In the genomic region with DNA sequence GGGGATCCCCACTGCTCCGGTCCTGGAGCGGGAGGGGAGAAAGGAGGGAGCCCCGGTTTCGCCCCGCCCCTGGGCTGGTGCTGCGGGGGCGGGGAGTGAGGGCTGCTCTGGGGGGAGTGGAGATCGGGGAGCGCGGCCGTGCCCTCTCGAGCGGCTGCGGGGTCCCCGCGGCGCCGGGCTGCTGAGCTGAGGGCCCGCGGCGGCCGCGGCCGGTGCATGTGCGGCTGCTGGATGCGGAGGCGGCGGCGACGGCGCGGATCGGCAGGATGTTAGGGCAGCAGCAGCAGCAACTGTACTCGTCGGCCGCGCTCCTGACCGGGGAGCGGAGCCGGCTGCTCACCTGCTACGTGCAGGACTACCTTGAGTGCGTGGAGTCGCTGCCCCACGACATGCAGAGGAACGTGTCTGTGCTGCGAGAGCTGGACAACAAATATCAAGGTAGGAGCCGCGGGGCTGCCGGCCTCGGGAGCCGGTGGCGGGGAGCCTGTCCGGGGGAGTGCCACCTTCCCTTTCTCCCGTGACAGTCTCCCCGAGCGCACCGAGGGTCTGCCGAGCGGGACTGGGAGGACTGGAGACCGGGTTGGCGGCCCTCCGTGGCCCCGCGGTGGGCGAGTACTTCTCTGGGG, we compare ENCODE assay signal across 8 cellular contexts. TPM values are rescaled to one million over a fixed set of nuclear protein-coding genes. Genes with fewer than 3 reads are reported as not detected.
DNase-seq lines count a peak whose midpoint lies in the region; ATAC-seq, FAIRE-seq and TF ChIP-seq lines count a peak whose summit lies in the region.

A gene with protein sequence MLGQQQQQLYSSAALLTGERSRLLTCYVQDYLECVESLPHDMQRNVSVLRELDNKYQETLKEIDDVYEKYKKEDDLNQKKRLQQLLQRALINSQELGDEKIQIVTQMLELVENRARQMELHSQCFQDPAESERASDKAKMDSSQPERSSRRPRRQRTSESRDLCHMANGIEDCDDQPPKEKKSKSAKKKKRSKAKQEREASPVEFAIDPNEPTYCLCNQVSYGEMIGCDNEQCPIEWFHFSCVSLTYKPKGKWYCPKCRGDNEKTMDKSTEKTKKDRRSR (plus strand): TSS at position 129 of the 626 bp plus-strand sequence. CDS start 138 bp downstream, at position 267.

- H3K4me3 ChIP-seq in A549 (peak within 1 kb of the TSS; percentile 98), HCT116 (replicated peaks in 1 of 2; ENCODE audit: low read depth in 1 of 2, low read length in 2 of 2) (peak within 1 kb of the TSS; percentile 62 to 69), thyroid gland (replicated peaks in 1 of 3) (peak within 1 kb of the TSS; percentile 84 to 97 (median 85))

- H3K4me1 Mint-ChIP-seq in T-helper 1 cell treated with Interleukin-12 subunit alpha and Interleukin-12 subunit beta and Interleukin-4 antibody, amounts not matched to agents 30 μg/mL and 1 μg/mL, for 36 hours (ENCODE audit: low read depth), result peaks cover 24% of the 10 kb centered on the region
- peaks cover 5 to 7% of the 10 kb centered on the region in 2 donors for H3K4me1 Mint-ChIP-seq in effector memory CD8-positive, alpha-beta T cell (ENCODE audit: low read depth in 2 of 2)

- H2AFZ ChIP-seq in HCT116 (ENCODE audit: low read depth, low read length, poor library complexity, severe bottlenecking), result no peak within 1 kb of the TSS

- TF ChIP-seq CTCF in A549 (IDR thresholded peaks at IDR 0.05), result no peak
- TF ChIP-seq CTCF in HCT116 (IDR thresholded peaks at IDR 0.05 in 2 of 3, conservative IDR thresholded peaks at IDR 0.05 in 1 of 3; ENCODE audit: borderline replicate concordance in 1 of 3, insufficient read depth in 1 of 3, low read depth in 2 of 3, low read length in 2 of 3), result no peak
- no peak for TF ChIP-seq CTCF in thyroid gland (IDR thresholded peaks at IDR 0.05)

- POLR2A ChIA-PET in A549 (lab: Yijun Ruan, JAX), result interaction anchor here (0.8 to 1.4 kb wide), 2 partner anchors 60 to 61 kb away, joined by 3 read pairs; partner anchors contain the start of gene CDKN2AIP
- POLR2A ChIA-PET in HCT116 (lab: Charles Lee), result no interaction called here

- H3K27me3 Mint-ChIP-seq in T-helper 1 cell treated with Interleukin-12 subunit alpha and Interleukin-12 subunit beta and Interleukin-4 antibody, amounts not matched to agents 30 μg/mL and 1 μg/mL, for 36 hours (ENCODE audit: low read depth), result no peaks in the 10 kb centered on the region
- H3K27me3 Mint-ChIP-seq in effector memory CD8-positive, alpha-beta T cell, result no peaks in the 10 kb centered on the region

- no peak for TF ChIP-seq POLR2A in A549 (IDR thresholded peaks at IDR 0.05; ENCODE audit: low read length)
- no peak for TF ChIP-seq POLR2A in HCT116 (IDR thresholded peaks at IDR 0.05; ENCODE audit: borderline replicate concordance, extremely low read depth, insufficient read depth, insufficient read length)
- no peak for TF ChIP-seq POLR2A in thyroid gland (IDR thresholded peaks at IDR 0.05)

- ATAC-seq in A549 (peak; percentile 65 to 79), HCT116 (peak; percentile 68)
- peak; percentile 54 for ATAC-seq in effector memory CD8-positive, alpha-beta T cell (replicated peaks)

- H3K27me3 ChIP-seq in HCT116 (ENCODE audit: insufficient read depth, low read length) (no peaks in the 10 kb centered on the region), thyroid gland (no peaks in the 10 kb centered on the region)

- H3K4me1 ChIP-seq in A549 (peaks cover 22% of the 10 kb centered on the region), HCT116 (ENCODE audit: control insufficient read depth in 1 of 2, insufficient read depth in 2 of 2, low read length in 2 of 2) (peaks cover 5 to 6% of the 10 kb centered on the region in 2 experiments; a peak in 3 of 4 replicates), thyroid gland (peaks cover 5 to 15% of the 10 kb centered on the region in 2 donors)

- H3K27ac Mint-ChIP-seq in T-helper 1 cell treated with Interleukin-12 subunit alpha and Interleukin-12 subunit beta and Interleukin-4 antibody, amounts not matched to agents 30 μg/mL and 1 μg/mL, for 36 hours, result peak within 1 kb of the TSS; percentile 96
- peak within 1 kb of the TSS; percentile 95 to 96 for H3K27ac Mint-ChIP-seq in effector memory CD8-positive, alpha-beta T cell

- no peaks in the 10 kb centered on the region for H4K20me1 ChIP-seq in HCT116 (ENCODE audit: insufficient read depth)

- H3K9me3 Mint-ChIP-seq in T-helper 1 cell treated with Interleukin-12 subunit alpha and Interleukin-12 subunit beta and Interleukin-4 antibody, amounts not matched to agents 30 μg/mL and 1 μg/mL, for 36 hours, result no peaks in the 10 kb centered on the region
- no peaks in the 10 kb centered on the region for H3K9me3 Mint-ChIP-seq in effector memory CD8-positive, alpha-beta T cell

- H3K27ac ChIP-seq in A549 (peak within 1 kb of the TSS; percentile 96 to 98), HCT116 (ENCODE audit: low read depth, low read length) (peak within 1 kb of the TSS; percentile 91), thyroid gland (peak within 1 kb of the TSS; percentile 97 to 98 (median 98))

- RAD21 ChIA-PET in HCT116 (lab: Charles Lee; ENCODE audit: low non-redundant PET in 1 of 2, low total read pairs in 2 of 2, uncharacterized antibody in 2 of 2, unreplicated experiment in 2 of 2), result no interaction called here

- peaks cover 27% of the 10 kb centered on the region; the same call in 1 of the 2 replicates for H3K79me2 ChIP-seq in HCT116 (ENCODE audit: insufficient read depth, low read length)

- 0% methylated on average over 6 of the region's 65 CpGs for WGBS in A549 (ENCODE audit: missing lambda C conversion rate)
- 0 to 1% methylated on average over 24 to 40 of the region's 65 CpGs for WGBS in thyroid gland, 2 donors

- H3K4me2 ChIP-seq in A549 (peak within 1 kb of the TSS; percentile 86), HCT116 (ENCODE audit: low read length) (peak within 1 kb of the TSS; percentile 83)

- BruUV-seq in HCT116 (replicated peaks; lab: Mats Ljungman, UMichigan), result no TSS peak

- H3K9me3 ChIP-seq in A549 (no peaks in the 10 kb centered on the region), HCT116 (ENCODE audit: control insufficient read depth in 1 of 2, insufficient read depth in 1 of 2, low read depth in 1 of 2, low read length in 2 of 2) (no peaks in the 10 kb centered on the region), thyroid gland (no peaks in the 10 kb centered on the region)

- H3K36me3 ChIP-seq in HCT116 (ENCODE audit: control insufficient read depth in 1 of 2, insufficient read depth in 2 of 2, low read length in 2 of 2) (no peaks in the 10 kb centered on the region), thyroid gland (no peaks in the 10 kb centered on the region)

- H3K4me3 Mint-ChIP-seq in T-helper 1 cell treated with Interleukin-12 subunit alpha and Interleukin-12 subunit beta and Interleukin-4 antibody, amounts not matched to agents 30 μg/mL and 1 μg/mL, for 36 hours, result peak within 1 kb of the TSS; percentile 94
- peak within 1 kb of the TSS; percentile 86 to 94 for H3K4me3 Mint-ChIP-seq in effector memory CD8-positive, alpha-beta T cell

- no peaks in the 10 kb centered on the region for H3K9me2 ChIP-seq in HCT116 (ENCODE audit: insufficient read depth)

- intact Hi-C loops in HCT116 (cut with micrococcal nuclease) (loop anchor here (10.0 kb wide), 1 partner anchor 150 kb away; the partner anchor contains the start of genes RWDD4 and TRAPPC11), thyroid gland (cut with DNase I) (loop anchor here (10.0 kb wide), 1 partner anchor 150 kb away; the partner anchor contains the start of genes RWDD4 and TRAPPC11)

- peaks cover 1% of the 10 kb centered on the region for H3K36me3 Mint-ChIP-seq in T-helper 1 cell treated with Interleukin-12 subunit alpha and Interleukin-12 subunit beta and Interleukin-4 antibody, amounts not matched to agents 30 μg/mL and 1 μg/mL, for 36 hours (ENCODE audit: low read depth)
- H3K36me3 Mint-ChIP-seq in effector memory CD8-positive, alpha-beta T cell (ENCODE audit: insufficient read depth), result peaks cover 12% of the 10 kb centered on the region

- H3K9ac ChIP-seq in HCT116 (ENCODE audit: low read length), result peak within 1 kb of the TSS; percentile 76

- CTCF ChIA-PET in A549 (lab: Yijun Ruan, JAX) (interaction anchor here (0.6 to 1.8 kb wide), 5 partner anchors 32 to 610 kb away, joined by 3 to 8 read pairs (median 3); no protein-coding TSS in a partner anchor), HCT116 (lab: Charles Lee) (interaction anchor here (0.7 kb wide), 1 partner anchor 95 kb away, joined by 3 read pairs; no protein-coding TSS in a partner anchor)

- TF ChIP-seq EP300 in A549 (IDR thresholded peaks at IDR 0.05), result no peak

- TF ChIP-seq RAD21 in A549 (conservative IDR thresholded peaks at IDR 0.05 in 1 of 2, IDR thresholded peaks at IDR 0.05 in 1 of 2) (no peak), HCT116 (IDR thresholded peaks at IDR 0.05; ENCODE audit: low read depth) (no peak)

- DNase-seq in A549 (ENCODE audit: low read depth in 1 of 2, low spot score in 1 of 2), result peak; percentile 51 to 54
- peak; percentile 58 for DNase-seq in GF-D8 (lab: John Stamatoyannopoulos, UW)
- DNase-seq in HCT116 (ENCODE audit: low read depth, low spot score), result peak; percentile 21
- peak; percentile 67 for DNase-seq in LoVo (ENCODE audit: low spot score)
- no peak for DNase-seq in effector memory CD8-positive, alpha-beta T cell
- peak; percentile 93 for DNase-seq in midbrain (lab: John Stamatoyannopoulos, UW)
- no peak for DNase-seq in thyroid gland

- no peak for FAIRE-seq in A549 (lab: Jason Lieb, UNC)

TF ChIP-seq in A549, 52 proteins besides CTCF, POLR2A, EP300 and RAD21 (continues in another document):
- TF ChIP-seq ZFP36 (IDR thresholded peaks at IDR 0.05; ENCODE audit: borderline replicate concordance, partially characterized antibody), result peak; percentile 8

RNA-seq across cellular contexts. Expression of the gene that starts here (rescaled TPM):
- polyA plus RNA-seq in A549 (2011; rRNA removed), result 9.9 and 16.9 TPM in 2 replicates
- 6.7 and 8.1 TPM in 2 replicates for polyA plus RNA-seq in A549 (2012; cell fraction: cytosol; rRNA removed)
- polyA plus RNA-seq in A549 (2012; cell fraction: nucleus; rRNA removed), result 1.8 and 2.9 TPM in 2 replicates
- polyA plus RNA-seq in A549 (2017; fragmentation: RNase III; extraction: RNeasy Plus Mini Kit Qiagen cat#74134 plus additional on column Dnase treatment), result 13.6 to 16.4 TPM (median 14.8 TPM) in 3 replicates
- polyA minus RNA-seq in A549 (2011; rRNA and poly(A)+ RNA removed), result 1.8 and 2.0 TPM in 2 replicates
- 4.2 TPM for total RNA-seq in HCT116 (2021; ENCODE audit: unreplicated experiment)
- polyA plus RNA-seq in HCT116 (2012), result 5.8 and 6.7 TPM in 2 replicates
- 10 to 100 TPM; 17.2 to 21.4 (median 18.8) TPM for total RNA-seq in thyroid gland

Comparison
In these comparisons a context has a peak if more than half of its experiments do, and no peak if none do; other contexts are left out.
1. DNase-seq: peak in A549 (2 of 2), GF-D8 (single experiment), HCT116 (single experiment), LoVo (single experiment) and midbrain (single experiment); none in effector memory CD8-positive, alpha-beta T cell (0 of 3) and thyroid gland (0 of 2).
2. Peak in every context shown above with its lines, with median percentiles within 50 percentile points of each other: ATAC-seq, H3K27ac ChIP-seq and H3K4me3 ChIP-seq.